Comparison of ENCODE assay signal across 8 cellular contexts in genomic region chr21:36125513-36126121, GRCh38. TPM values are rescaled to one million over a fixed set of nuclear protein-coding genes. Genes with fewer than 3 reads are reported as not detected.
DNase-seq lines count a peak whose midpoint lies in the region; ATAC-seq and TF ChIP-seq lines count a peak whose summit lies in the region.

No MANE protein-coding gene starts in this region.

- H3K9ac ChIP-seq in HCT116 (ENCODE audit: low read length): no peak overlapping the region
- H3K9ac ChIP-seq in neural cell (ENCODE audit: low read length): no peak overlapping the region

- POLR2A ChIA-PET in HCT116 (lab: Charles Lee): no interaction called here

- TF ChIP-seq CTCF in HCT116 (IDR thresholded peaks at IDR 0.05 in 2 of 3, conservative IDR thresholded peaks at IDR 0.05 in 1 of 3; ENCODE audit: borderline replicate concordance in 1 of 3, insufficient read depth in 1 of 3, low read depth in 2 of 3, low read length in 2 of 3): peak; percentile 33 to 97 (median 96); a peak in 5 of 6 replicates
- TF ChIP-seq CTCF in esophagus muscularis mucosa (IDR thresholded peaks at IDR 0.05): peak; percentile 81 to 97 (median 90)
- TF ChIP-seq CTCF in neural cell (IDR thresholded peaks at IDR 0.05; ENCODE audit: poor library complexity, severe bottlenecking): peak; percentile 75

- H4K20me1 ChIP-seq in HCT116 (ENCODE audit: insufficient read depth): no peaks in the 10 kb centered on the region
- no peaks in the 10 kb centered on the region for H4K20me1 ChIP-seq in neural cell (ENCODE audit: insufficient read depth)

- H3K4me2 ChIP-seq in HCT116 (ENCODE audit: low read length) (peak overlapping the region; percentile 15), neural cell (ENCODE audit: low read length) (no peak overlapping the region)

- no peak overlapping the region for H3K4me3 ChIP-seq in HCT116 (replicated peaks in 1 of 2; ENCODE audit: low read depth in 1 of 2, low read length in 2 of 2)
- H3K4me3 ChIP-seq in esophagus muscularis mucosa: no peak overlapping the region
- no peak overlapping the region for H3K4me3 ChIP-seq in neural cell (ENCODE audit: low read length)

- intact Hi-C loops in HCT116 (cut with micrococcal nuclease): no loop called here
- intact Hi-C loops in esophagus muscularis mucosa (cut with DNase I): no loop called here

- H3K79me2 ChIP-seq in HCT116 (ENCODE audit: insufficient read depth, low read length): no peaks in the 10 kb centered on the region
- H3K79me2 ChIP-seq in neural cell (replicated peaks; ENCODE audit: insufficient read depth, low read length): no peaks in the 10 kb centered on the region

- H2AFZ ChIP-seq in HCT116 (ENCODE audit: low read depth, low read length, poor library complexity, severe bottlenecking): peak overlapping the region; percentile 85
- H2AFZ ChIP-seq in neural cell (ENCODE audit: low read depth, low read length): no peak overlapping the region

- TF ChIP-seq RAD21 in HCT116 (IDR thresholded peaks at IDR 0.05; ENCODE audit: low read depth) (peak; percentile 37; the same call in 1 of the 2 replicates), neural cell (conservative IDR thresholded peaks at IDR 0.05) (peak; percentile 42)

- BruUV-seq in HCT116 (replicated peaks; lab: Mats Ljungman, UMichigan): no TSS peak

- H3K4me1 ChIP-seq in HCT116 (ENCODE audit: control insufficient read depth in 1 of 2, insufficient read depth in 2 of 2, low read length in 2 of 2) (peaks cover 4 to 19% of the 10 kb centered on the region in 2 experiments; a peak in 3 of 4 replicates), esophagus muscularis mucosa (peaks cover 0 to 26% (median 18%) of the 10 kb centered on the region in 4 donors)

- RAD21 ChIA-PET in HCT116 (lab: Charles Lee; ENCODE audit: low non-redundant PET in 1 of 2, low total read pairs in 2 of 2, uncharacterized antibody in 2 of 2, unreplicated experiment in 2 of 2): no interaction called here

- H3K9me3 ChIP-seq in HCT116 (ENCODE audit: control insufficient read depth in 1 of 2, insufficient read depth in 1 of 2, low read depth in 1 of 2, low read length in 2 of 2) (no peaks in the 10 kb centered on the region), esophagus muscularis mucosa (no peaks in the 10 kb centered on the region), neural cell (ENCODE audit: low read length) (no peaks in the 10 kb centered on the region)

- H3K27me3 ChIP-seq in HCT116 (ENCODE audit: insufficient read depth, low read length) (no peaks in the 10 kb centered on the region), esophagus muscularis mucosa (no peaks in the 10 kb centered on the region), neural cell (ENCODE audit: insufficient read depth, low read depth, low read length) (peaks cover 7% of the 10 kb centered on the region)

- TF ChIP-seq POLR2A in HCT116 (IDR thresholded peaks at IDR 0.05; ENCODE audit: borderline replicate concordance, extremely low read depth, insufficient read depth, insufficient read length) (no peak), esophagus muscularis mucosa (IDR thresholded peaks at IDR 0.05; ENCODE audit: low read depth) (no peak)

- no peaks in the 10 kb centered on the region for H3F3A ChIP-seq in neural cell (ENCODE audit: insufficient read depth, low read length, poor library complexity, severe bottlenecking)

- peak; percentile 53 for DNase-seq in CD1c-positive myeloid dendritic cell (ENCODE audit: extremely low spot score)
- DNase-seq in HCT116 (ENCODE audit: low read depth, low spot score): no peak
- peak; percentile 44 for DNase-seq in NCI-H774 (lab: John Stamatoyannopoulos, UW)
- DNase-seq in activated CD8-positive, alpha-beta memory T cell treated with anti-CD3 and anti-CD28 coated beads, Interleukin-2, amount 50 U/mL, for 4 hours: peak; percentile 56
- no peak for DNase-seq in esophagus muscularis mucosa (ENCODE audit: extremely low spot score)
- DNase-seq in NCI-H2081 treated with DMSO at 0.1 percent for 48 hours (lab: John Stamatoyannopoulos, UW): no peak

- H3K9me2 ChIP-seq in HCT116 (ENCODE audit: insufficient read depth) (no peaks in the 10 kb centered on the region), neural cell (ENCODE audit: insufficient read depth, low read length) (no peaks in the 10 kb centered on the region)

- CTCF ChIA-PET in HCT116 (lab: Charles Lee): interaction anchor here (0.9 to 1.5 kb wide), 3 partner anchors 13 to 25 kb away, joined by 3 to 5 read pairs (median 4); no protein-coding TSS in a partner anchor

- ATAC-seq in HCT116 (peak; percentile 40; the same call in 1 of the 2 replicates), HG03565 (IDR thresholded peaks at IDR 0.05; ENCODE audit: unreplicated experiment) (no peak)

- WGBS in esophagus muscularis mucosa: 42% methylated on average over 8 of the region's 8 CpGs

- H3K36me3 ChIP-seq in HCT116 (ENCODE audit: control insufficient read depth in 1 of 2, insufficient read depth in 2 of 2, low read length in 2 of 2): no peaks in the 10 kb centered on the region
- no peaks in the 10 kb centered on the region for H3K36me3 ChIP-seq in esophagus muscularis mucosa
- H3K36me3 ChIP-seq in neural cell (ENCODE audit: insufficient read depth, low read length): no peaks in the 10 kb centered on the region

- no peak for TF ChIP-seq EP300 in esophagus muscularis mucosa (IDR thresholded peaks at IDR 0.05)
- TF ChIP-seq EP300 in neural cell (conservative IDR thresholded peaks at IDR 0.05; ENCODE audit: poor library complexity, severe bottlenecking): no peak

- H3K27ac ChIP-seq in HCT116 (ENCODE audit: low read depth, low read length) (no peak overlapping the region), esophagus muscularis mucosa (replicated peaks in 1 of 4) (peak overlapping the region in 1 of 4 donors; percentile 5), neural cell (ENCODE audit: low read length) (no peak overlapping the region)

TF ChIP-seq in HCT116, 20 proteins besides CTCF, POLR2A, EP300 and RAD21 (continues in another document):
- TF ChIP-seq CEBPB (IDR thresholded peaks at IDR 0.05; ENCODE audit: low read depth) (no peak), REST (IDR thresholded peaks at IDR 0.05; ENCODE audit: low read depth) (no peak)

TF ChIP-seq in neural cell, 6 proteins besides CTCF, POLR2A, EP300 and RAD21:
- TF ChIP-seq SMC3 (conservative IDR thresholded peaks at IDR 0.05; ENCODE audit: poor library complexity) (no peak), TAF1 (IDR thresholded peaks at IDR 0.05; ENCODE audit: low read depth) (no peak), POLR2AphosphoS5 (IDR thresholded peaks at IDR 0.05) (no peak), MXI1 (conservative IDR thresholded peaks at IDR 0.05; ENCODE audit: poor library complexity, severe bottlenecking) (no peak), REST (IDR thresholded peaks at IDR 0.05; ENCODE audit: borderline replicate concordance) (no peak), EZH2 (IDR thresholded peaks at IDR 0.05; ENCODE audit: borderline replicate concordance, insufficient read depth, low read length, poor library complexity, severe bottlenecking) (no peak)

RNA-seq across cellular contexts. Expression of gene CBR3, which starts 9.3 kb away (rescaled TPM):
- total RNA-seq in HCT116 (2021; ENCODE audit: unreplicated experiment): 1.7 TPM
- 0.72 and 1.9 TPM in 2 replicates for polyA plus RNA-seq in HCT116 (2012)
- 10 to 100 TPM; 11.4 to 18.5 (median 14.0) TPM for total RNA-seq in esophagus muscularis mucosa
- polyA plus RNA-seq in neural cell: not detected in 2 replicates
- not detected in 2 replicates for polyA minus RNA-seq in neural cell

RNA-seq across cellular contexts. Expression of gene DOP1B, which starts 31.0 kb away (rescaled TPM):
- total RNA-seq in HCT116 (2021; ENCODE audit: unreplicated experiment) (15.4 TPM), esophagus muscularis mucosa (10 to 100 TPM in 2 of 4 donors, 1 to 10 TPM in 2; 6.3 to 15.1 (median 11.2) TPM)
- polyA plus RNA-seq in HCT116 (2012): 6.7 and 9.4 TPM in 2 replicates
- 14.0 and 19.1 TPM in 2 replicates for polyA plus RNA-seq in neural cell
- polyA minus RNA-seq in neural cell: 51.6 and 60.1 TPM in 2 replicates

RNA-seq across cellular contexts. Expression of gene CBR1, which starts 55.8 kb away (rescaled TPM):
- total RNA-seq in HCT116 (2021; ENCODE audit: unreplicated experiment) (0.91 TPM), esophagus muscularis mucosa (100 to 1,000 TPM in 3 of 4 donors, 10 to 100 TPM in 1; 83.3 to 155 (median 121) TPM)
- polyA plus RNA-seq in HCT116 (2012): not detected in 2 replicates
- 7.8 and 9.2 TPM in 2 replicates for polyA plus RNA-seq in neural cell
- polyA minus RNA-seq in neural cell: 3.6 and 6.1 TPM in 2 replicates

Comparison
In these comparisons a context has a peak if more than half of its experiments do, and no peak if none do; other contexts are left out.
1. DNase-seq: peak in CD1c-positive myeloid dendritic cell (single experiment), NCI-H774 (single experiment) and activated CD8-positive, alpha-beta memory T cell treated with anti-CD3 and anti-CD28 coated beads, Interleukin-2, amount 50 U/mL, for 4 hours (single experiment); none in HCT116 (single experiment), esophagus muscularis mucosa (single experiment) and NCI-H2081 treated with DMSO at 0.1 percent for 48 hours (single experiment).
2. RNA of gene CBR1, which starts 55.8 kb away (total RNA-seq): 83.3 to 155 TPM in esophagus muscularis mucosa; 0.91 TPM in HCT116 (single experiment); every median in the first group is over 10 times any median in the second.
3. Peak in every context shown above with its lines, with median percentiles within 50 percentile points of each other: CTCF ChIP-seq.